Comparison of ENCODE assay signal across 8 cellular contexts in genomic region chr9:2157277-2158105, GRCh38.
DNase-seq lines count a peak whose midpoint lies in the region; ATAC-seq, FAIRE-seq and TF ChIP-seq lines count a peak whose summit lies in the region.

No MANE protein-coding gene starts in this region.

- H3K4me3 Mint-ChIP-seq in activated naive CD8-positive, alpha-beta T cell treated with anti-CD3 and anti-CD28 coated beads, Interleukin-2, amount 50 U/mL, for 24 hours, result peak overlapping the region; percentile 85

- H3K4me1 Mint-ChIP-seq in activated naive CD8-positive, alpha-beta T cell treated with anti-CD3 and anti-CD28 coated beads, Interleukin-2, amount 50 U/mL, for 24 hours, result peaks cover 54% of the 10 kb centered on the region

- H3K27ac ChIP-seq in A549, result peak overlapping the region; percentile 72 to 83

- no peaks in the 10 kb centered on the region for H3K27me3 Mint-ChIP-seq in activated naive CD8-positive, alpha-beta T cell treated with anti-CD3 and anti-CD28 coated beads, Interleukin-2, amount 50 U/mL, for 24 hours

- no peak for TF ChIP-seq RAD21 in A549 (conservative IDR thresholded peaks at IDR 0.05 in 1 of 2, IDR thresholded peaks at IDR 0.05 in 1 of 2)

- no peak for TF ChIP-seq EP300 in A549 (IDR thresholded peaks at IDR 0.05)

- peak overlapping the region; percentile 98 for H3K4me2 ChIP-seq in A549

- 29% methylated on average over 20 of the region's 20 CpGs for WGBS in A549 (ENCODE audit: missing lambda C conversion rate)

- H3K4me1 ChIP-seq in A549, result peaks cover 19% of the 10 kb centered on the region; the same call in 2 of the 3 replicates

- H3K9me3 ChIP-seq in A549, result no peaks in the 10 kb centered on the region

- POLR2A ChIA-PET in A549 (lab: Yijun Ruan, JAX), result interaction anchor here (0.7 to 1.0 kb wide), 2 partner anchors 22 to 687 kb away, joined by 7 to 10 read pairs; partner anchors contain the start of gene PUM3

- CTCF ChIA-PET in A549 (lab: Yijun Ruan, JAX), result interaction anchor here (0.7 to 1.0 kb wide), 2 partner anchors 9 to 25 kb away, joined by 3 to 4 read pairs; no protein-coding TSS in a partner anchor

- TF ChIP-seq CTCF in A549 (IDR thresholded peaks at IDR 0.05), result no peak

- H3K27ac Mint-ChIP-seq in activated naive CD8-positive, alpha-beta T cell treated with anti-CD3 and anti-CD28 coated beads, Interleukin-2, amount 50 U/mL, for 24 hours, result peak overlapping the region; percentile 96

- H3K36me3 Mint-ChIP-seq in activated naive CD8-positive, alpha-beta T cell treated with anti-CD3 and anti-CD28 coated beads, Interleukin-2, amount 50 U/mL, for 24 hours (ENCODE audit: low read depth), result peaks cover 6% of the 10 kb centered on the region

- DNase-seq in A549 (ENCODE audit: low read depth in 1 of 2, low spot score in 1 of 2) (peak; percentile 41 to 52), RPMI7951 (ENCODE audit: low read depth) (peak; percentile 75), left ventricle myocardium superior (peak; percentile 51), retina (peak; percentile 71), NCI-H1092 treated with DMSO at 0.1 percent for 48 hours (lab: John Stamatoyannopoulos, UW) (no peak)
- peak; percentile 57 for DNase-seq in activated naive CD8-positive, alpha-beta T cell treated with anti-CD3 and anti-CD28 coated beads, Interleukin-2, amount 50 U/mL, for 24 hours

- H3K4me3 ChIP-seq in A549, result peak overlapping the region; percentile 49

- ATAC-seq in A549 (peak; percentile 86 to 90), GM18870 (IDR thresholded peaks at IDR 0.05; ENCODE audit: unreplicated experiment) (peak; percentile 25), HG03159 (IDR thresholded peaks at IDR 0.05; ENCODE audit: unreplicated experiment) (peak; percentile 44), left ventricle myocardium superior (peak; percentile 75)
- ATAC-seq in activated naive CD8-positive, alpha-beta T cell treated with anti-CD3 and anti-CD28 coated beads, Interleukin-2, amount 50 U/mL, for 24 hours, result peak; percentile 84

- no peak for TF ChIP-seq POLR2A in A549 (IDR thresholded peaks at IDR 0.05; ENCODE audit: low read length)

- H3K9me3 Mint-ChIP-seq in activated naive CD8-positive, alpha-beta T cell treated with anti-CD3 and anti-CD28 coated beads, Interleukin-2, amount 50 U/mL, for 24 hours, result no peaks in the 10 kb centered on the region

- intact Hi-C loops in left ventricle myocardium superior (cut with micrococcal nuclease), result no loop called here

- no peak for FAIRE-seq in A549 (lab: Jason Lieb, UNC)

TF ChIP-seq in A549, 52 proteins besides CTCF, POLR2A, EP300 and RAD21:
- TF ChIP-seq MYC (IDR thresholded peaks at IDR 0.05; ENCODE audit: borderline replicate concordance, low read length) (peak; percentile 88; the same call in 1 of the 2 replicates), HMGXB4 (CRISPR knock-in tag; IDR thresholded peaks at IDR 0.05; ENCODE audit: borderline replicate concordance) (no peak), CBX8 (IDR thresholded peaks at IDR 0.05) (no peak), SMC3 (IDR thresholded peaks at IDR 0.05) (no peak), CBX2 (IDR thresholded peaks at IDR 0.05; ENCODE audit: borderline replicate concordance, low read depth) (no peak), MAX (IDR thresholded peaks at IDR 0.05) (peak; percentile 97), E2F6 (IDR thresholded peaks at IDR 0.05; ENCODE audit: borderline replicate concordance, low read depth) (peak; percentile 86), USF2 (IDR thresholded peaks at IDR 0.05) (peak; percentile 14; the same call in 1 of the 2 replicates)
TF ChIP-seq in A549: peak in this region for 4.

Comparison
In these comparisons a context has a peak if more than half of its experiments do, and no peak if none do; other contexts are left out.
1. ATAC-seq: peak in every context shown above with its lines; median percentile 88 in A549; 84 in activated naive CD8-positive, alpha-beta T cell treated with anti-CD3 and anti-CD28 coated beads, Interleukin-2, amount 50 U/mL, for 24 hours; 75 in left ventricle myocardium superior; 44 in HG03159; 25 in GM18870.